ENCODE assay signal across 1 cellular context in genomic region chr11:72585762-72586590, GRCh38.
A peak's percentile ranks its signal among the peaks of the same experiment; 100 is the strongest.
TF ChIP-seq lines count a peak whose summit lies in the region.

No MANE protein-coding gene starts in this region.

TF ChIP-seq in H1, 55 proteins besides CTCF, POLR2A, EP300 and RAD21 (continued from another document):
- peak; percentile 47; the same call in 1 of the 2 replicates for TF ChIP-seq GABPA (IDR thresholded peaks at IDR 0.05; ENCODE audit: borderline replicate concordance, insufficient read depth, low read length)
